6 cellular contexts compared by ENCODE assay signal in the genomic region with DNA sequence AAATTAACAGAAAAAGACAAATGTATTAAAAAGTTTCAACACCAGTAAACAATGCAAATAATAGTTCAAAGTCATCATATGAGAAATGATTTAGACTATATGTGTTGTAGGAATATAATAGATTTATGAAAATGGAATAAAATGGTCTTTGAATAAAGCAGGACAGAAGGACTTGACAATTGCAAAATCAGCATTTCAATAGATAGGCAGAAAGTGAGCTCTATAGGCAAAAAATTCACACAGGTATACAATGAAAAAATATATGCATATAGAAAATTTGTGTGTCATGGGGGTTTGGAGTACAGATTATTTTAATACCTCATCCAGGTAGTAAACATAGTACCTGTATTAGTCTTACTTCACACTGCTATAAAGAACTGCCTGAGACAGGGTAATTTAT.
"Had no signal": no experiment of that assay in that cellular context is flagged by ENCODE, and none has a peak within 500 bp of the region (broad histone marks: within the 10 kb centered on the region; RNA-seq: fewer than 3 reads in every experiment).

No MANE protein-coding gene starts in this region.

- FAIRE-seq: HTR-8/SVneo, K562 had no signal

- H3K4me3 ChIP-seq: K562 had no signal

- H3K27ac ChIP-seq: HL-60 had no signal

- DNase-seq: IMR-90, KBM-7, KG1 had no signal

- ATAC-seq: K562 had no signal
